ENCODE assay signal across 10 cellular contexts in the genomic region with DNA sequence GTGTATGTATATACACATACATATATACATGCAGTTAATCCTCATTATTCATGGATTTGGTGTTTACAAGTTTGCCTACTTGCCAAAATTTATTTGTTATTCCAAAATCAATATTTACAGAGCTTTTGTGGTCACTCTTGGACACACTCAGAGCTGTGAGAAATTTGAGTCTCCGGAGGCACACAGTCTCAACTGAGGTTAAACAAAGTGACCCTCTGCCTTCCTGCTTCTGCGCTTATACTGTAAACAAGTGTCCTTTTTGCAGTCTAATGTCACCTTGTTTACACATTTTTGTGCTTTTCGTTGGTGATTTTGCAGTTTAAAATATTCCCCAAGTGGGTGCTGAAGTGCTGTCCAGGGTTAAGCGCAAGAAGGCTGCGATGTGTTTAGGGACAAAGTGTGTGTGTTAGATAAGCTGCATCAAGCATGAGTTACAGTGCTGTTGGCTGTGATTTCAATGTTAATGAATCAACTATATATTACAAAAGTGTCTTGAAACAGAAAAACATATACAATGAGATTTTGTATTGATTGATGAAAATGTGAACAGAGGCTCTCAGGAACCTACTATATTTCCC. TPM values are rescaled to one million over a fixed set of nuclear protein-coding genes. Genes with fewer than 3 reads are reported as not detected.
DNase-seq lines count a peak whose midpoint lies in the region; ATAC-seq and TF ChIP-seq lines count a peak whose summit lies in the region.
"Had no signal": no experiment of that assay in that cellular context is flagged by ENCODE, and none has a peak within 500 bp of the region (broad histone marks: within the 10 kb centered on the region; RNA-seq: fewer than 3 reads in every experiment).

No MANE protein-coding gene starts in this region.

- H3K79me2 ChIP-seq in MM.1S (ENCODE audit: low read length), result no peaks in the 10 kb centered on the region

- no peaks in the 10 kb centered on the region for H3K27me3 ChIP-seq in MM.1S (replicated peaks; ENCODE audit: insufficient read depth, low read length)
- H3K27me3 ChIP-seq in mesenchymal stem cell (ENCODE audit: control insufficient read depth in 1 of 2, insufficient read depth in 1 of 2, low read length in 2 of 2), result no peaks in the 10 kb centered on the region
- no peaks in the 10 kb centered on the region for H3K27me3 ChIP-seq in testis
- H3K27me3 ChIP-seq in vagina, result no peaks in the 10 kb centered on the region
- H3K27me3 ChIP-seq: sigmoid colon had no signal

- H2AK5ac ChIP-seq in mesenchymal stem cell (ENCODE audit: low read length, severe bottlenecking), result no peak overlapping the region

- H3K9me3 ChIP-seq in MM.1S (replicated peaks; ENCODE audit: insufficient read depth, low read length) (no peaks in the 10 kb centered on the region), mesenchymal stem cell (ENCODE audit: control insufficient read depth, low read length) (no peaks in the 10 kb centered on the region), testis (no peaks in the 10 kb centered on the region), vagina (no peaks in the 10 kb centered on the region)
- H3K9me3 ChIP-seq: sigmoid colon had no signal

- H4K8ac ChIP-seq in mesenchymal stem cell (ENCODE audit: low read length), result no peak overlapping the region

- no peaks in the 10 kb centered on the region for H4K20me1 ChIP-seq in MM.1S (ENCODE audit: insufficient read depth, low read length)

- H3K4me1 ChIP-seq in MM.1S (ENCODE audit: low read length) (peaks cover 25% of the 10 kb centered on the region), mesenchymal stem cell (ENCODE audit: control insufficient read depth, insufficient read depth, low read depth, low read length) (peaks cover 8% of the 10 kb centered on the region), testis (no peaks in the 10 kb centered on the region), vagina (no peaks in the 10 kb centered on the region)

- H3K36me3 ChIP-seq in MM.1S (replicated peaks; ENCODE audit: insufficient read depth, low read length) (no peaks in the 10 kb centered on the region), mesenchymal stem cell (ENCODE audit: control insufficient read depth in 1 of 2, insufficient read depth in 2 of 2, low read depth in 1 of 2, low read length in 2 of 2) (no peaks in the 10 kb centered on the region), testis (ENCODE audit: low read depth, missing control alignments) (no peaks in the 10 kb centered on the region), vagina (no peaks in the 10 kb centered on the region)
- H3K36me3 ChIP-seq: sigmoid colon had no signal

- H3K9me2 ChIP-seq in MM.1S (replicated peaks; ENCODE audit: insufficient read depth, low read length), result no peaks in the 10 kb centered on the region

- TF ChIP-seq CTCF in MM.1S (IDR thresholded peaks at IDR 0.05; ENCODE audit: low read length) (no peak), testis (IDR thresholded peaks at IDR 0.05) (no peak), vagina (IDR thresholded peaks at IDR 0.05) (no peak)

- peaks cover 11% of the 10 kb centered on the region for H3K9me3 Mint-ChIP-seq in activated T-helper 2 cell treated with anti-CD3 and anti-CD28 coated beads, Interferon-gamma antibody, Interleukin-2, Interleukin-4, amounts not matched to agents 10 μg/mL and 5 μg/mL and 100 μg/mL, durations not matched to agents 14 hours and 24 hours and 36 hours

- no peak overlapping the region for H2BK12ac ChIP-seq in mesenchymal stem cell (ENCODE audit: low read length in 2 of 2)

- intact Hi-C loops in activated T-helper 2 cell treated with anti-CD3 and anti-CD28 coated beads, Interferon-gamma antibody, Interleukin-2, Interleukin-4, amounts not matched to agents 10 μg/mL and 5 μg/mL and 100 μg/mL, durations not matched to agents 14 hours and 24 hours and 36 hours (cut with micrococcal nuclease), result loop anchor here (5.0 kb wide), 1 partner anchor 149 kb away; no protein-coding TSS in a partner anchor
- intact Hi-C loops in testis (cut with DNase I; ENCODE audit: low total_unique reads) (no loop called here), vagina (cut with DNase I) (no loop called here)

- H3K27ac ChIP-seq in MM.1S (ENCODE audit: low read length) (peak overlapping the region; percentile 72; the same call in 1 of the 2 replicates), mesenchymal stem cell (ENCODE audit: low read length, poor library complexity, severe bottlenecking) (no peak overlapping the region), testis (no peak overlapping the region), vagina (no peak overlapping the region)
- H3K27ac ChIP-seq: sigmoid colon had no signal

- H3K4ac ChIP-seq in mesenchymal stem cell (ENCODE audit: low read depth in 1 of 2, low read length in 2 of 2), result no peak overlapping the region

- H3K36me3 Mint-ChIP-seq in activated T-helper 2 cell treated with anti-CD3 and anti-CD28 coated beads, Interferon-gamma antibody, Interleukin-2, Interleukin-4, amounts not matched to agents 10 μg/mL and 5 μg/mL and 100 μg/mL, durations not matched to agents 14 hours and 24 hours and 36 hours (ENCODE audit: low read depth), result no peaks in the 10 kb centered on the region

- DNase-seq in DMS53 treated with DMSO at 0.1 percent for 48 hours (lab: John Stamatoyannopoulos, UW; ENCODE audit: unreplicated experiment), result peak; percentile 79
- no peak for DNase-seq in MM.1S
- no peak for DNase-seq in activated T-helper 2 cell treated with anti-CD3 and anti-CD28 coated beads, Interferon-gamma antibody, Interleukin-2, Interleukin-4, amounts not matched to agents 10 μg/mL and 5 μg/mL and 100 μg/mL, durations not matched to agents 14 hours and 24 hours and 36 hours (ENCODE audit: low spot score)
- peak; percentile 41 for DNase-seq in mesenchymal stem cell
- no peak for DNase-seq in testis
- no peak for DNase-seq in H4 (ENCODE audit: low spot score)
- no peak for DNase-seq in vagina (ENCODE audit: extremely low spot score in 2 of 2)
- DNase-seq: glutamatergic neuron had no signal

- peak overlapping the region; percentile 68; the same call in 1 of the 2 replicates for H3K4me2 ChIP-seq in MM.1S (ENCODE audit: low read depth, low read length)
- no peak overlapping the region for H3K4me2 ChIP-seq in mesenchymal stem cell (ENCODE audit: low read length, poor library complexity, severe bottlenecking)

- no peak overlapping the region for H2BK15ac ChIP-seq in mesenchymal stem cell (ENCODE audit: low read depth, poor library complexity, severe bottlenecking)

- H2BK5ac ChIP-seq in mesenchymal stem cell (ENCODE audit: low read depth, low read length, poor library complexity, severe bottlenecking), result no peak overlapping the region

- no peaks in the 10 kb centered on the region for H3K79me1 ChIP-seq in mesenchymal stem cell (replicated peaks; ENCODE audit: low read length, poor library complexity, severe bottlenecking)

- H3K9ac ChIP-seq in MM.1S (ENCODE audit: low read length), result no peak overlapping the region
- H3K9ac ChIP-seq in mesenchymal stem cell (ENCODE audit: low read length), result no peak overlapping the region

- WGBS in mesenchymal stem cell, result 18% methylated on average over 4 of the region's 5 CpGs
- 62 to 64% methylated on average over 5 of the region's 5 CpGs for WGBS in testis, 2 donors

- peaks cover 7% of the 10 kb centered on the region for H3F3A ChIP-seq in MM.1S (ENCODE audit: insufficient read depth, low read length)

- H3K18ac ChIP-seq in mesenchymal stem cell (ENCODE audit: low read depth in 1 of 2, low read length in 2 of 2), result no peak overlapping the region

- H3K27me3 Mint-ChIP-seq in activated T-helper 2 cell treated with anti-CD3 and anti-CD28 coated beads, Interferon-gamma antibody, Interleukin-2, Interleukin-4, amounts not matched to agents 10 μg/mL and 5 μg/mL and 100 μg/mL, durations not matched to agents 14 hours and 24 hours and 36 hours (ENCODE audit: low read depth), result no peaks in the 10 kb centered on the region

- H3K4me3 Mint-ChIP-seq in activated T-helper 2 cell treated with anti-CD3 and anti-CD28 coated beads, Interferon-gamma antibody, Interleukin-2, Interleukin-4, amounts not matched to agents 10 μg/mL and 5 μg/mL and 100 μg/mL, durations not matched to agents 14 hours and 24 hours and 36 hours (ENCODE audit: low read depth), result no peak overlapping the region

- peak overlapping the region; percentile 61; the same call in 1 of the 2 replicates for H2AFZ ChIP-seq in MM.1S (ENCODE audit: low read length)
- H2AFZ ChIP-seq in mesenchymal stem cell (ENCODE audit: low read depth, low read length), result no peak overlapping the region

- H3K4me1 Mint-ChIP-seq in activated T-helper 2 cell treated with anti-CD3 and anti-CD28 coated beads, Interferon-gamma antibody, Interleukin-2, Interleukin-4, amounts not matched to agents 10 μg/mL and 5 μg/mL and 100 μg/mL, durations not matched to agents 14 hours and 24 hours and 36 hours (ENCODE audit: low read depth), result peaks cover 36% of the 10 kb centered on the region

- no peak overlapping the region for H3K23ac ChIP-seq in mesenchymal stem cell (ENCODE audit: low read length in 2 of 2)

- no peak for ATAC-seq in GM21576 (IDR thresholded peaks at IDR 0.05; ENCODE audit: unreplicated experiment)

- TF ChIP-seq POLR2A in testis (IDR thresholded peaks at IDR 0.05), result no peak
- no peak for TF ChIP-seq POLR2A in vagina (IDR thresholded peaks at IDR 0.05)

- no peak overlapping the region for H3K4me3 ChIP-seq in MM.1S (ENCODE audit: low read length)
- no peak overlapping the region for H3K4me3 ChIP-seq in mesenchymal stem cell (ENCODE audit: insufficient read depth in 1 of 2, low read depth in 1 of 2, low read length in 2 of 2)
- H3K4me3 ChIP-seq in testis, result no peak overlapping the region
- no peak overlapping the region for H3K4me3 ChIP-seq in vagina
- H3K4me3 ChIP-seq: sigmoid colon had no signal

- peak overlapping the region; percentile 55 for H3K27ac Mint-ChIP-seq in activated T-helper 2 cell treated with anti-CD3 and anti-CD28 coated beads, Interferon-gamma antibody, Interleukin-2, Interleukin-4, amounts not matched to agents 10 μg/mL and 5 μg/mL and 100 μg/mL, durations not matched to agents 14 hours and 24 hours and 36 hours

- no peak overlapping the region for H4K91ac ChIP-seq in mesenchymal stem cell (ENCODE audit: low read length)

- no peak overlapping the region for H2BK120ac ChIP-seq in mesenchymal stem cell (ENCODE audit: low read depth, low read length)

- H3K14ac ChIP-seq in mesenchymal stem cell (ENCODE audit: low read length in 2 of 2), result no peak overlapping the region

RNA-seq across cellular contexts. Expression of a gene that starts 13.1 kb away (rescaled TPM):
- 63.6 and 65.2 TPM in 2 replicates for total RNA-seq in activated T-helper 2 cell treated with anti-CD3 and anti-CD28 coated beads, Interferon-gamma antibody, Interleukin-2, Interleukin-4, amounts not matched to agents 10 μg/mL and 5 μg/mL and 100 μg/mL, durations not matched to agents 14 hours and 24 hours and 36 hours
- 80.6 TPM for polyA plus RNA-seq in mesenchymal stem cell (2013, experiment 1 of 2)
- polyA plus RNA-seq in mesenchymal stem cell (2013, experiment 2 of 2), result 84.4 TPM
- total RNA-seq in testis, result 10 to 100 TPM; 41.5 to 44.4 TPM
- polyA plus RNA-seq in testis (ENCODE audit: insufficient read depth, low read depth, low replicate concordance), result 62.5 TPM
- 67.7 and 85.7 TPM in 2 replicates for total RNA-seq in H4 (2014; rRNA removed; shearing (Covaris generic))
- 71.5 TPM for total RNA-seq in vagina

RNA-seq across cellular contexts. Expression of a gene that starts 52.3 kb away (rescaled TPM):
- 0.30 and 0.57 TPM in 2 replicates for total RNA-seq in activated T-helper 2 cell treated with anti-CD3 and anti-CD28 coated beads, Interferon-gamma antibody, Interleukin-2, Interleukin-4, amounts not matched to agents 10 μg/mL and 5 μg/mL and 100 μg/mL, durations not matched to agents 14 hours and 24 hours and 36 hours
- polyA plus RNA-seq in mesenchymal stem cell (2013, experiment 1 of 2), result 0.01 TPM
- 0.05 TPM for polyA plus RNA-seq in mesenchymal stem cell (2013, experiment 2 of 2)
- total RNA-seq in testis, result under 1 TPM; 0.39 to 0.74 TPM
- polyA plus RNA-seq in testis (ENCODE audit: insufficient read depth, low read depth, low replicate concordance), result 0.37 TPM
- 0.14 and 0.27 TPM in 2 replicates for total RNA-seq in H4 (2014; rRNA removed; shearing (Covaris generic))
- total RNA-seq in vagina, result 0.74 TPM

Comparison
In these comparisons a context has a peak if more than half of its experiments do, and no peak if none do; other contexts are left out.
1. DNase-seq: peak in DMS53 treated with DMSO at 0.1 percent for 48 hours (single experiment) and mesenchymal stem cell (single experiment); none in MM.1S (single experiment), activated T-helper 2 cell treated with anti-CD3 and anti-CD28 coated beads, Interferon-gamma antibody, Interleukin-2, Interleukin-4, amounts not matched to agents 10 μg/mL and 5 μg/mL and 100 μg/mL, durations not matched to agents 14 hours and 24 hours and 36 hours (single experiment), testis (single experiment), H4 (single experiment) and vagina (0 of 2).